In the genomic region with DNA sequence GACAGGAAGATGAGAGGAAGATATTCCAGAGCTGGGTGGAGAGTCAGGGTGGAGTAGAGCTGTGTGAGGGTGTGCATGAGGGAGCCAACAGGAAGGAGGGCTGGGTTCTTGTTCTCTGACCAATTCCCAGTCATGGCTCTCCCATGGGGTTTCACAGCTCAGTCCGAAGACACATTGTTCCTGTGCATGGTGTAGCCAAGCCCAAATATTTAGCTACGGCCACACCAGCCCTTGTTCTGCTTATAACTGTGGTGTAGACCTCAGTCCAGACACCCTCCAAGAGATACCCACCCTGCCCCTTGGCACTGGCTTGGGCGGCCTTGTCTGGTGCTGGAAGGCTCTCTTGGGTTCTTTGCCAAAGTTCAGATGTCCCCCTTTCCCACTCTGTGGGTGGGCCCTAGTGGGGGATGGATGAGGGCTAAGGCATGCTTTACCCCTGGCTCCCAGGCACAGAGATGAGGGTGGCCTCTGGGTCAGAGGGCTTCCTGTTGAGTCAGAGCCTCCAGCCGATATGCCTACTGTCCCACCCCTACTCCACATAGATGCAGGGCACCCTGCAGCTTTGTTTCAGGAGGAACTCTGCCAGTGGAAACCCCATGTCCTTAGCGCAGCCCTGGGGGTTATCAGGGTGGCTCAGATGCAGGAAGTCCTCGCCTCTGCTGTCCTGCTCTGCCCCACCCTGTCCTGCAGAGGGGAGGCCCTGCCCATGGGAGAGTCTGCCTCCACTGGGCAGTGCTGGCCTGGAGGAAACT, we compare ENCODE assay signal across 15 cellular contexts.
DNase-seq lines count a peak whose midpoint lies in the region; ATAC-seq and TF ChIP-seq lines count a peak whose summit lies in the region.
"Had no signal": no experiment of that assay in that cellular context is flagged by ENCODE, and none has a peak within 500 bp of the region (broad histone marks: within the 10 kb centered on the region; RNA-seq: fewer than 3 reads in every experiment).

No MANE protein-coding gene starts in this region.

- CTCF ChIA-PET in MCF 10A (lab: Yijun Ruan, JAX): interaction anchor here (2.1 kb wide), 1 partner anchor 10 kb away, joined by 4 read pairs; no protein-coding TSS in a partner anchor
- CTCF ChIA-PET in mammary epithelial cell (lab: Charles Lee; ENCODE audit: low non-redundant PET): no interaction called here

- H3K27ac Mint-ChIP-seq in MCF 10A (ENCODE audit: low read depth, unreplicated experiment): no peak overlapping the region
- H3K27ac Mint-ChIP-seq: activated B cell treated with CpG ODN at 0.5 μM for 24 hours; activated T-helper 1 cell treated with anti-CD3 and anti-CD28 coated beads, Interleukin-12 subunit alpha, Interleukin-12 subunit beta, Interleukin-2, Interleukin-4 antibody, amounts not matched to agents 30 ng/mL and 10 ng/mL and 1 ng/mL, durations not matched to agents 14 hours and 24 hours and 36 hours; IgD-negative memory B cell had no signal

- in situ Hi-C loops in mammary epithelial cell (cut with MboI; ENCODE audit: low sequenced_read_pairs in 2 of 2): no loop called here

- H3K79me2 ChIP-seq in mammary epithelial cell (ENCODE audit: insufficient read depth, low read length): no peaks in the 10 kb centered on the region

- no peak overlapping the region for H2AFZ ChIP-seq in mammary epithelial cell (ENCODE audit: low read depth, low read length)

- intact Hi-C loops in MCF 10A (cut with micrococcal nuclease) (no loop called here), mammary epithelial cell (cut with micrococcal nuclease) (no loop called here), aorta (cut with DNase I) (no loop called here)

- no peak overlapping the region for H3K9ac ChIP-seq in mammary epithelial cell (ENCODE audit: insufficient read depth, low read length)

- BruUV-seq in MCF 10A (replicated peaks; lab: Mats Ljungman, UMichigan): no TSS peak
- BruUV-seq in mammary epithelial cell (replicated peaks; lab: Mats Ljungman, UMichigan): no TSS peak

- no peaks in the 10 kb centered on the region for H3K36me3 ChIP-seq in mammary epithelial cell (ENCODE audit: insufficient read depth, low read length)
- H3K36me3 ChIP-seq in aorta (ENCODE audit: control insufficient read depth in 1 of 2, insufficient read depth in 2 of 2, low read length in 1 of 2): no peaks in the 10 kb centered on the region

- no peak overlapping the region for H3K4me3 Mint-ChIP-seq in MCF 10A (ENCODE audit: unreplicated experiment)
- H3K4me3 Mint-ChIP-seq: activated B cell treated with CpG ODN at 0.5 μM for 24 hours; activated T-helper 1 cell treated with anti-CD3 and anti-CD28 coated beads, Interleukin-12 subunit alpha, Interleukin-12 subunit beta, Interleukin-2, Interleukin-4 antibody, amounts not matched to agents 30 ng/mL and 10 ng/mL and 1 ng/mL, durations not matched to agents 14 hours and 24 hours and 36 hours; IgD-negative memory B cell had no signal

- H4K20me1 ChIP-seq in mammary epithelial cell (ENCODE audit: insufficient read depth, low read length): no peaks in the 10 kb centered on the region

- H3K27ac ChIP-seq in mammary epithelial cell (ENCODE audit: insufficient read depth, low read depth, low read length): no peak overlapping the region
- peak overlapping the region; percentile 71 to 85 for H3K27ac ChIP-seq in aorta (ENCODE audit: low read depth in 1 of 2, low read length in 2 of 2)
- H3K27ac ChIP-seq: RWPE1 had no signal

- DNase-seq in MCF 10A (ENCODE audit: unreplicated experiment): peak; percentile 9
- DNase-seq in mammary epithelial cell: no peak
- DNase-seq in fibroblast of pulmonary artery (ENCODE audit: low read depth): peak; percentile 1
- DNase-seq in omental fat pad (ENCODE audit: low spot score): no peak
- peak; percentile 76 to 79 for DNase-seq in aorta
- no peak for DNase-seq in NK-92 (lab: John Stamatoyannopoulos, UW; ENCODE audit: unreplicated experiment)
- no peak for DNase-seq in activated CD4-positive, alpha-beta T cell treated with anti-CD3 and anti-CD28 coated beads, Interleukin-2, amount 50 U/mL, for 4 hours
- DNase-seq: 8988T, activated B cell treated with CpG ODN at 0.5 μM for 24 hours, DND-41, retina had no signal

- H3K9me3 Mint-ChIP-seq in MCF 10A (ENCODE audit: unreplicated experiment): no peaks in the 10 kb centered on the region
- H3K9me3 Mint-ChIP-seq: activated T-helper 1 cell treated with anti-CD3 and anti-CD28 coated beads, Interleukin-12 subunit alpha, Interleukin-12 subunit beta, Interleukin-2, Interleukin-4 antibody, amounts not matched to agents 30 ng/mL and 10 ng/mL and 1 ng/mL, durations not matched to agents 14 hours and 24 hours and 36 hours; IgD-negative memory B cell had no signal

- no peaks in the 10 kb centered on the region for H3K27me3 Mint-ChIP-seq in MCF 10A (ENCODE audit: insufficient read depth, unreplicated experiment)

- H3K4me1 Mint-ChIP-seq in MCF 10A (ENCODE audit: insufficient read depth, unreplicated experiment): no peaks in the 10 kb centered on the region
- H3K4me1 Mint-ChIP-seq: activated B cell treated with CpG ODN at 0.5 μM for 24 hours had no signal

- no peak overlapping the region for H3K4me2 ChIP-seq in mammary epithelial cell (ENCODE audit: insufficient read depth, low read depth, low read length)

- no peak for TF ChIP-seq CTCF in MCF 10A (IDR thresholded peaks at IDR 0.05; ENCODE audit: unreplicated experiment)
- no peak for TF ChIP-seq CTCF in mammary epithelial cell (conservative IDR thresholded peaks at IDR 0.05 in 1 of 2, IDR thresholded peaks at IDR 0.05 in 1 of 2; ENCODE audit: extremely low read depth in 1 of 2, insufficient read depth in 1 of 2, low read depth in 1 of 2, low read length in 2 of 2)
- no peak for TF ChIP-seq CTCF in fibroblast of pulmonary artery (IDR thresholded peaks at IDR 0.05; ENCODE audit: low read length, missing control alignments)
- no peak for TF ChIP-seq CTCF in omental fat pad (IDR thresholded peaks at IDR 0.05)

- H3K4me3 ChIP-seq in mammary epithelial cell (replicated peaks in 1 of 3; ENCODE audit: insufficient read depth in 1 of 3, low read depth in 2 of 3, low read length in 3 of 3) (no peak overlapping the region), fibroblast of pulmonary artery (replicated peaks; ENCODE audit: low read depth, low read length) (no peak overlapping the region), aorta (ENCODE audit: low read length in 2 of 2) (no peak overlapping the region)

- H3K36me3 Mint-ChIP-seq in MCF 10A (ENCODE audit: insufficient read depth, unreplicated experiment): no peaks in the 10 kb centered on the region

- dilution Hi-C loops in mammary epithelial cell (cut with HindIII; ENCODE audit: low sequenced_read_pairs): no loop called here

- 79% methylated on average over 3 of the region's 6 CpGs for WGBS in mammary epithelial cell (ENCODE audit: low coverage, missing lambda C conversion rate)
- WGBS in aorta, 2 donors: 5 to 8% methylated on average over 6 of the region's 6 CpGs

- H3K27me3 ChIP-seq in mammary epithelial cell (ENCODE audit: insufficient read depth, low read length): no peaks in the 10 kb centered on the region
- H3K27me3 ChIP-seq in aorta (ENCODE audit: control insufficient read depth in 1 of 2, insufficient read depth in 2 of 2, low read length in 1 of 2): no peaks in the 10 kb centered on the region

- no peaks in the 10 kb centered on the region for H3K9me3 ChIP-seq in mammary epithelial cell (replicated peaks; ENCODE audit: insufficient read depth, low read length)
- no peaks in the 10 kb centered on the region for H3K9me3 ChIP-seq in aorta (ENCODE audit: control insufficient read depth, low read length)

- peak; percentile 55 for ATAC-seq in omental fat pad (ENCODE audit: low FRiP score)
- ATAC-seq in aorta (ENCODE audit: low FRiP score): peak; percentile 77
- ATAC-seq in HG02973 (IDR thresholded peaks at IDR 0.05; ENCODE audit: unreplicated experiment): no peak

- H3K4me1 ChIP-seq in mammary epithelial cell (ENCODE audit: insufficient read depth, low read length): no peaks in the 10 kb centered on the region
- H3K4me1 ChIP-seq in aorta (ENCODE audit: control insufficient read depth in 1 of 2, insufficient read depth in 2 of 2, low read length in 2 of 2): peaks cover 0 to 2% of the 10 kb centered on the region in 2 donors

- POLR2A ChIA-PET in MCF 10A (lab: Yijun Ruan, JAX): interaction anchor here (0.7 kb wide), 1 partner anchor 249 kb away, joined by 3 read pairs; no protein-coding TSS in a partner anchor

Comparison
In these comparisons a context has a peak if more than half of its experiments do, and no peak if none do; other contexts are left out.
1. DNase-seq: peak in MCF 10A (single experiment), fibroblast of pulmonary artery (single experiment) and aorta (2 of 2); none in mammary epithelial cell (single experiment), omental fat pad (single experiment), NK-92 (single experiment) and activated CD4-positive, alpha-beta T cell treated with anti-CD3 and anti-CD28 coated beads, Interleukin-2, amount 50 U/mL, for 4 hours (0 of 2).